Comparison of ENCODE assay signal across 1 cellular context in genomic region chr22:20318043-20318688, GRCh38.
TF ChIP-seq lines count a peak whose summit lies in the region.

No MANE protein-coding gene starts in this region.

TF ChIP-seq in HEK293, 187 proteins besides CTCF, POLR2A, EP300 and RAD21:
- 0 out of 2 replicates have a peak, but pooled peaks have one; percentile 8 for TF ChIP-seq ZNF335 (tag by site-specific recombination; conservative IDR thresholded peaks at IDR 0.05)
TF ChIP-seq in HEK293: peak in this region for 1; not testable (repeated sequence) for 186.
